Comparison of ENCODE assay signal across 1 cellular context in the genomic region with DNA sequence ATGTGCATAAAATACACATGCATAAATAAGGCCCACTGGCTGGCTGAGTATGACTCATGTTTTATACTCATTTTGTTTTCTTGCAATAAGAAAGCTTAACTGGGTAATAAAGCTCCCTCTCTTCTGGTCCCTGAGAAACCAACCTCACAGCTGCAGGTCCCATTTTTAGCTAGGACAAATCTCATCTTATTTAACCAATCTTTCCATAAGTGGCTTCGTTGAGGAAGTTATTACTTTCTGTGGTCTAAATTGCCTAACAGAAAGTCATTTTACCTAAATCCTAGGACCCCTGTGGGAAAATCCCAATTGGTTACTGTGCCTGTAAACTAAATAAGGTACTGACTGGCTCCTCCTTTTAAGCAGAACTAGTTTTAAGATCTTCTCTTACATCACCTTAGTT.
TF ChIP-seq lines count a peak whose summit lies in the region.

No MANE protein-coding gene starts in this region.

TF ChIP-seq in GM12878, 131 proteins besides CTCF, POLR2A, EP300 and RAD21 (continued from another document):
- TF ChIP-seq FOXK2 (IDR thresholded peaks at IDR 0.05) (no peak), CREB1 (IDR thresholded peaks at IDR 0.05; ENCODE audit: low read depth) (peak; percentile 41; the same call in 1 of the 2 replicates), TCF7 (IDR thresholded peaks at IDR 0.05; ENCODE audit: borderline replicate concordance) (0 out of 2 replicates have a peak, but pooled peaks have one; percentile 19), MTA3 (IDR thresholded peaks at IDR 0.05; ENCODE audit: borderline replicate concordance, low read length) (peak; percentile 68; the same call in 1 of the 2 replicates), MEF2A (IDR thresholded peaks at IDR 0.05; ENCODE audit: insufficient read depth, low read depth, low read length) (peak; percentile 31; the same call in 1 of the 2 replicates), NFIC (IDR thresholded peaks at IDR 0.05; ENCODE audit: low read depth, low read length) (peak; percentile 90), IKZF1 (conservative IDR thresholded peaks at IDR 0.05) (peak; percentile 59; the same call in 1 of the 2 replicates)
- TF ChIP-seq, protein P1, sequence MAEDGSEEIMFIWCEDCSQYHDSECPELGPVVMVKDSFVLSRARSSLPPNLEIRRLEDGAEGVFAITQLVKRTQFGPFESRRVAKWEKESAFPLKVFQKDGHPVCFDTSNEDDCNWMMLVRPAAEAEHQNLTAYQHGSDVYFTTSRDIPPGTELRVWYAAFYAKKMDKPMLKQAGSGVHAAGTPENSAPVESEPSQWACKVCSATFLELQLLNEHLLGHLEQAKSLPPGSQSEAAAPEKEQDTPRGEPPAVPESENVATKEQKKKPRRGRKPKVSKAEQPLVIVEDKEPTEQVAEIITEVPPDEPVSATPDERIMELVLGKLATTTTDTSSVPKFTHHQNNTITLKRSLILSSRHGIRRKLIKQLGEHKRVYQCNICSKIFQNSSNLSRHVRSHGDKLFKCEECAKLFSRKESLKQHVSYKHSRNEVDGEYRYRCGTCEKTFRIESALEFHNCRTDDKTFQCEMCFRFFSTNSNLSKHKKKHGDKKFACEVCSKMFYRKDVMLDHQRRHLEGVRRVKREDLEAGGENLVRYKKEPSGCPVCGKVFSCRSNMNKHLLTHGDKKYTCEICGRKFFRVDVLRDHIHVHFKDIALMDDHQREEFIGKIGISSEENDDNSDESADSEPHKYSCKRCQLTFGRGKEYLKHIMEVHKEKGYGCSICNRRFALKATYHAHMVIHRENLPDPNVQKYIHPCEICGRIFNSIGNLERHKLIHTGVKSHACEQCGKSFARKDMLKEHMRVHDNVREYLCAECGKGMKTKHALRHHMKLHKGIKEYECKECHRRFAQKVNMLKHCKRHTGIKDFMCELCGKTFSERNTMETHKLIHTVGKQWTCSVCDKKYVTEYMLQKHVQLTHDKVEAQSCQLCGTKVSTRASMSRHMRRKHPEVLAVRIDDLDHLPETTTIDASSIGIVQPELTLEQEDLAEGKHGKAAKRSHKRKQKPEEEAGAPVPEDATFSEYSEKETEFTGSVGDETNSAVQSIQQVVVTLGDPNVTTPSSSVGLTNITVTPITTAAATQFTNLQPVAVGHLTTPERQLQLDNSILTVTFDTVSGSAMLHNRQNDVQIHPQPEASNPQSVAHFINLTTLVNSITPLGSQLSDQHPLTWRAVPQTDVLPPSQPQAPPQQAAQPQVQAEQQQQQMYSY (CRISPR knock-in tag; IDR thresholded peaks at IDR 0.05): no peak
- TF ChIP-seq, protein P2, sequence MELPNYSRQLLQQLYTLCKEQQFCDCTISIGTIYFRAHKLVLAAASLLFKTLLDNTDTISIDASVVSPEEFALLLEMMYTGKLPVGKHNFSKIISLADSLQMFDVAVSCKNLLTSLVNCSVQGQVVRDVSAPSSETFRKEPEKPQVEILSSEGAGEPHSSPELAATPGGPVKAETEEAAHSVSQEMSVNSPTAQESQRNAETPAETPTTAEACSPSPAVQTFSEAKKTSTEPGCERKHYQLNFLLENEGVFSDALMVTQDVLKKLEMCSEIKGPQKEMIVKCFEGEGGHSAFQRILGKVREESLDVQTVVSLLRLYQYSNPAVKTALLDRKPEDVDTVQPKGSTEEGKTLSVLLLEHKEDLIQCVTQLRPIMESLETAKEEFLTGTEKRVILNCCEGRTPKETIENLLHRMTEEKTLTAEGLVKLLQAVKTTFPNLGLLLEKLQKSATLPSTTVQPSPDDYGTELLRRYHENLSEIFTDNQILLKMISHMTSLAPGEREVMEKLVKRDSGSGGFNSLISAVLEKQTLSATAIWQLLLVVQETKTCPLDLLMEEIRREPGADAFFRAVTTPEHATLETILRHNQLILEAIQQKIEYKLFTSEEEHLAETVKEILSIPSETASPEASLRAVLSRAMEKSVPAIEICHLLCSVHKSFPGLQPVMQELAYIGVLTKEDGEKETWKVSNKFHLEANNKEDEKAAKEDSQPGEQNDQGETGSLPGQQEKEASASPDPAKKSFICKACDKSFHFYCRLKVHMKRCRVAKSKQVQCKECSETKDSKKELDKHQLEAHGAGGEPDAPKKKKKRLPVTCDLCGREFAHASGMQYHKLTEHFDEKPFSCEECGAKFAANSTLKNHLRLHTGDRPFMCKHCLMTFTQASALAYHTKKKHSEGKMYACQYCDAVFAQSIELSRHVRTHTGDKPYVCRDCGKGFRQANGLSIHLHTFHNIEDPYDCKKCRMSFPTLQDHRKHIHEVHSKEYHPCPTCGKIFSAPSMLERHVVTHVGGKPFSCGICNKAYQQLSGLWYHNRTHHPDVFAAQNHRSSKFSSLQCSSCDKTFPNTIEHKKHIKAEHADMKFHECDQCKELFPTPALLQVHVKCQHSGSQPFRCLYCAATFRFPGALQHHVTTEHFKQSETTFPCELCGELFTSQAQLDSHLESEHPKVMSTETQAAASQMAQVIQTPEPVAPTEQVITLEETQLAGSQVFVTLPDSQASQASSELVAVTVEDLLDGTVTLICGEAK (IDR thresholded peaks at IDR 0.05; ENCODE audit: borderline replicate concordance): no peak
- TF ChIP-seq, protein P3, sequence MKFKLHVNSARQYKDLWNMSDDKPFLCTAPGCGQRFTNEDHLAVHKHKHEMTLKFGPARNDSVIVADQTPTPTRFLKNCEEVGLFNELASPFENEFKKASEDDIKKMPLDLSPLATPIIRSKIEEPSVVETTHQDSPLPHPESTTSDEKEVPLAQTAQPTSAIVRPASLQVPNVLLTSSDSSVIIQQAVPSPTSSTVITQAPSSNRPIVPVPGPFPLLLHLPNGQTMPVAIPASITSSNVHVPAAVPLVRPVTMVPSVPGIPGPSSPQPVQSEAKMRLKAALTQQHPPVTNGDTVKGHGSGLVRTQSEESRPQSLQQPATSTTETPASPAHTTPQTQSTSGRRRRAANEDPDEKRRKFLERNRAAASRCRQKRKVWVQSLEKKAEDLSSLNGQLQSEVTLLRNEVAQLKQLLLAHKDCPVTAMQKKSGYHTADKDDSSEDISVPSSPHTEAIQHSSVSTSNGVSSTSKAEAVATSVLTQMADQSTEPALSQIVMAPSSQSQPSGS (IDR thresholded peaks at IDR 0.05; ENCODE audit: low read length): peak; percentile 15; the same call in 1 of the 2 replicates
